In genomic region chr2:96304606-96305005, GRCh38 we compare ENCODE assay signal across 8 cellular contexts. TPM values are rescaled to one million over a fixed set of nuclear protein-coding genes. Genes with fewer than 3 reads are reported as not detected.
DNase-seq lines count a peak whose midpoint lies in the region; ATAC-seq and TF ChIP-seq lines count a peak whose summit lies in the region.

No MANE protein-coding gene starts in this region.

- H3K9me3 ChIP-seq in H9 (ENCODE audit: control insufficient read depth, low read depth, low read length) (no peaks in the 10 kb centered on the region), skeletal muscle tissue (ENCODE audit: control insufficient read depth in 3 of 3, low read length in 3 of 3) (no peaks in the 10 kb centered on the region)

- H3K27ac ChIP-seq in H9 (ENCODE audit: insufficient read length, low read depth, low read length) (no peak overlapping the region), VCaP (peak overlapping the region; percentile 94), skeletal muscle tissue (ENCODE audit: low read depth, low read length) (no peak overlapping the region)

- no peak overlapping the region for H3K18ac ChIP-seq in H9 (ENCODE audit: insufficient read length, low read depth, low read length)

- H2BK5ac ChIP-seq in H9 (ENCODE audit: insufficient read length, low read length) = no peak overlapping the region

- H2BK120ac ChIP-seq in H9 (ENCODE audit: low read depth, low read length, poor library complexity, severe bottlenecking) = no peak overlapping the region

- no peaks in the 10 kb centered on the region for H3K79me1 ChIP-seq in H9 (ENCODE audit: insufficient read depth, low read depth, low read length, poor library complexity, severe bottlenecking)

- H3K27me3 Mint-ChIP-seq in H9 (ENCODE audit: low read depth) (peaks cover 2% of the 10 kb centered on the region; the same call in 1 of the 2 replicates), glutamatergic neuron (ENCODE audit: unreplicated experiment) (no peaks in the 10 kb centered on the region)

- no peak for ATAC-seq in HG02852 (IDR thresholded peaks at IDR 0.05; ENCODE audit: unreplicated experiment)
- no peak for ATAC-seq in GM18909 (IDR thresholded peaks at IDR 0.05; ENCODE audit: poor library complexity, unreplicated experiment)

- H4K5ac ChIP-seq in H9 (ENCODE audit: insufficient read length, low read depth, low read length) = no peak overlapping the region

- no CpG with 5 or more reads among the region's 11 CpGs for WGBS in H9 (ENCODE audit: extremely low coverage, insufficient read length, low lambda C conversion rate)

- DNase-seq in H9 (no peak), glutamatergic neuron (no peak), NCI-H2196 treated with DMSO at 0.1 percent for 48 hours (lab: John Stamatoyannopoulos, UW; ENCODE audit: unreplicated experiment) (no peak), midbrain (lab: John Stamatoyannopoulos, UW) (no peak)

- H3K79me2 ChIP-seq in H9 (ENCODE audit: insufficient read depth, low read length) = peaks cover 5% of the 10 kb centered on the region; the same call in 1 of the 2 replicates

- peak overlapping the region; percentile 97 to 99 for H3K4me3 Mint-ChIP-seq in H9
- H3K4me3 Mint-ChIP-seq in glutamatergic neuron (ENCODE audit: unreplicated experiment) = peak overlapping the region; percentile 99

- no peak for TF ChIP-seq CTCF in H9 (conservative IDR thresholded peaks at IDR 0.05)
- no peak for TF ChIP-seq CTCF in VCaP (conservative IDR thresholded peaks at IDR 0.05)
- TF ChIP-seq CTCF in glutamatergic neuron (IDR thresholded peaks at IDR 0.05; ENCODE audit: partially characterized antibody, unreplicated experiment) = no peak

- H4K91ac ChIP-seq in H9 (ENCODE audit: insufficient read length, low read depth, low read length) = no peak overlapping the region

- peaks cover 38 to 49% (median 45%) of the 10 kb centered on the region in 3 experiments; a peak in 6 of 7 replicates for H3K36me3 Mint-ChIP-seq in H9 (ENCODE audit: insufficient read depth in 1 of 3, low read depth in 3 of 3)
- H3K36me3 Mint-ChIP-seq in glutamatergic neuron (ENCODE audit: unreplicated experiment) = no peaks in the 10 kb centered on the region

- peaks cover 19 to 21% of the 10 kb centered on the region in 2 experiments for H3K4me1 Mint-ChIP-seq in H9
- peaks cover 10% of the 10 kb centered on the region for H3K4me1 Mint-ChIP-seq in glutamatergic neuron (ENCODE audit: low read depth, unreplicated experiment)

- H4K8ac ChIP-seq in H9 (replicated peaks; ENCODE audit: insufficient read length, low read depth, low read length) = no peak overlapping the region

- H3K9me3 Mint-ChIP-seq in H9 (no peaks in the 10 kb centered on the region; a peak in 1 of 5 replicates), glutamatergic neuron (ENCODE audit: unreplicated experiment) (peaks cover 6% of the 10 kb centered on the region)

- peaks cover 3% of the 10 kb centered on the region; the same call in 1 of the 2 replicates for H3K4me1 ChIP-seq in H9 (ENCODE audit: insufficient read depth, low read length)
- peaks cover 14 to 28% (median 16%) of the 10 kb centered on the region in 3 donors for H3K4me1 ChIP-seq in skeletal muscle tissue (ENCODE audit: control insufficient read depth in 3 of 3, insufficient read depth in 3 of 3, low read length in 3 of 3)

- H3T11ph ChIP-seq in H9 (ENCODE audit: low read length) = no peak overlapping the region

- no peak overlapping the region for H2BK12ac ChIP-seq in H9 (ENCODE audit: insufficient read length, low read depth, low read length)

- H3K27me3 ChIP-seq in H9 (ENCODE audit: insufficient read depth, low read length) (no peaks in the 10 kb centered on the region), skeletal muscle tissue (ENCODE audit: control insufficient read depth in 3 of 3, insufficient read depth in 3 of 3, low read length in 3 of 3) (no peaks in the 10 kb centered on the region)

- no peak overlapping the region for H3K14ac ChIP-seq in H9 (ENCODE audit: insufficient read depth, low read length)

- H3K9ac ChIP-seq in H9 (ENCODE audit: extremely low read depth, insufficient read length, low read length) = peak overlapping the region; percentile 75
- peak overlapping the region; percentile 93 to 98 (median 96) for H3K9ac ChIP-seq in skeletal muscle tissue (ENCODE audit: low read depth in 1 of 3, low read length in 3 of 3)

- H3K4me3 ChIP-seq in skeletal muscle tissue (ENCODE audit: low read length in 3 of 3) = peak overlapping the region; percentile 97 to 100 (median 100)

- H3K56ac ChIP-seq in H9 (ENCODE audit: insufficient read length, low read depth, low read length) = no peak overlapping the region

- H3K23ac ChIP-seq in H9 (ENCODE audit: insufficient read length, low read depth, low read length) = no peak overlapping the region

- H2BK20ac ChIP-seq in H9 (ENCODE audit: low read depth, low read length, poor library complexity, severe bottlenecking) = no peak overlapping the region

- peaks cover 9% of the 10 kb centered on the region for H3K23me2 ChIP-seq in H9 (ENCODE audit: insufficient read length, low read depth, low read length, poor library complexity, severe bottlenecking)

- no peak overlapping the region for H2AK5ac ChIP-seq in H9 (ENCODE audit: insufficient read length, low read length)

- no peak overlapping the region for H2BK15ac ChIP-seq in H9 (ENCODE audit: low read depth, low read length)

- peak overlapping the region; percentile 70 for H3K4me2 ChIP-seq in H9 (ENCODE audit: insufficient read depth, insufficient read length, low read length)

- H4K20me1 ChIP-seq in H9 (ENCODE audit: control insufficient read depth, insufficient read depth, insufficient read length) = no peaks in the 10 kb centered on the region

- peaks cover 33 to 41% (median 39%) of the 10 kb centered on the region in 3 donors for H3K36me3 ChIP-seq in skeletal muscle tissue (ENCODE audit: control insufficient read depth in 3 of 3, insufficient read depth in 3 of 3, low read length in 3 of 3)

- H3K4ac ChIP-seq in H9 (ENCODE audit: low read depth, low read length) = no peak overlapping the region

- H2AFZ ChIP-seq in H9 (ENCODE audit: low read length) = no peak overlapping the region

- peak overlapping the region in 2 of 3 experiments; percentile 46 to 86; a peak in 2 of 7 replicates for H3K27ac Mint-ChIP-seq in H9
- H3K27ac Mint-ChIP-seq in glutamatergic neuron (ENCODE audit: unreplicated experiment) = no peak overlapping the region

RNA-seq across cellular contexts. Expression of gene SNRNP200, which starts 0.7 kb away (rescaled TPM):
- 215 and 218 TPM in 2 replicates for total RNA-seq in H9 (2021)
- total RNA-seq in glutamatergic neuron (ENCODE audit: unreplicated experiment) = 136 TPM
- 60.5 TPM for total RNA-seq in skeletal muscle tissue

RNA-seq across cellular contexts. Expression of gene ITPRIPL1, which starts 20.5 kb away (rescaled TPM):
- total RNA-seq in H9 (2021) (16.1 and 16.3 TPM in 2 replicates), glutamatergic neuron (ENCODE audit: unreplicated experiment) (0.56 TPM), skeletal muscle tissue (3.7 TPM)

RNA-seq across cellular contexts. Expression of gene NCAPH, which starts 31.0 kb away (rescaled TPM):
- total RNA-seq in H9 (2021) (52.9 and 55.8 TPM in 2 replicates), glutamatergic neuron (ENCODE audit: unreplicated experiment) (6.6 TPM), skeletal muscle tissue (2.6 TPM)

RNA-seq across cellular contexts. Expression of gene CIAO1, which starts 38.6 kb away (rescaled TPM):
- total RNA-seq in H9 (2021) = 67.6 and 71.9 TPM in 2 replicates
- total RNA-seq in glutamatergic neuron (ENCODE audit: unreplicated experiment) = 68.1 TPM
- total RNA-seq in skeletal muscle tissue = 51.1 TPM

RNA-seq across cellular contexts. Expression of gene TMEM127, which starts 38.8 kb away (rescaled TPM):
- 30.1 and 33.9 TPM in 2 replicates for total RNA-seq in H9 (2021)
- 32.5 TPM for total RNA-seq in glutamatergic neuron (ENCODE audit: unreplicated experiment)
- 8.9 TPM for total RNA-seq in skeletal muscle tissue
